ENCODE assay signal across 8 cellular contexts in the genomic region with DNA sequence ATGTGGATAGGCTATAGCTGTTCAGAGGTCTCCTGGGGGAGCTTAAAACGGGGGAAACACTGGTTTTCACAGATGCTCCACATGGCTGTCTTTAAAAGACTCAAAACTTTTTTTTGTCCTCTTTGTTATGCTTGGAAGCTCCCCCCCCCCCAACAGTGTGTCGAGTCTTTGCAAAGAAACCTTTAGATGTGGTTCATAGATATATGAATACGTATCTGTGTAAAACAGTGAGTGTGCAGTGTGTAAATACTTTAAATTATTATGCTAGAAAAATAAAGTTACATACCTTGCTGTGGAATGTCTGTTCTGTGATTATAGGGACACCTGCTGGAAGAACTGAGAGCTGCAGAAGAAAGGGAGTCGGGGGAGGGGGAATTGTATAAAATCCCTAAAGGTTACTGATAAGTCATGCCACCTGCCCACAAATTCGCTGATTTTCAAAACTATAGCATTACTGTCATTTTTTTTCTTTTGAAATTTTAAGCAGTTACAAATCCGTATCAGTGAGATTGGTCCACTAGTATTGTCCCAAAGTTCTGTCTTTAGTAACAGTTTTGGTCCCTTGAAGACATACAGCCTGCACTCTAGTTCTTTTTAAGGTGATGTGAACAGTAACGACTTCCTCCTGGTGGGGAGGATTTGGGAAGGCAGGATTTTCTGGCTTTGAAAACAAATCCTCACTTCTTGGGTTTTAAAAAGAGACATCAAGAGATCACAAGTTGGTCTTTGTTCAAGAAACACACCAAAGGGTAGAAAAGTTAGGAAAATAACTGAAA. TPM values are rescaled to one million over a fixed set of nuclear protein-coding genes. Genes with fewer than 3 reads are reported as not detected.
A peak's percentile ranks its signal among the peaks of the same experiment; 100 is the strongest.
DNase-seq lines count a peak whose midpoint lies in the region; ATAC-seq and TF ChIP-seq lines count a peak whose summit lies in the region.

No MANE protein-coding gene starts in this region.

- no peak overlapping the region for H3K27ac ChIP-seq in HL-60 (replicated peaks)

- TF ChIP-seq CTCF in HL-60 (IDR thresholded peaks at IDR 0.05; ENCODE audit: insufficient read depth, low read length) = peak; percentile 6
- peak; percentile 73 for TF ChIP-seq CTCF in MCF 10A (IDR thresholded peaks at IDR 0.05; ENCODE audit: unreplicated experiment)
- TF ChIP-seq CTCF in kidney epithelial cell (IDR thresholded peaks at IDR 0.05; ENCODE audit: insufficient read depth, low read length, poor library complexity, severe bottlenecking) = peak; percentile 75

- CTCF ChIA-PET in MCF 10A (lab: Yijun Ruan, JAX) = interaction anchor here (0.6 to 7.5 kb wide), 32 partner anchors 10 to 1566 kb away, joined by 3 to 71 read pairs (median 3); partner anchors contain the start of gene RGMB

- DNase-seq in NCI-H1436 (lab: John Stamatoyannopoulos, UW) (peak; percentile 38), NCI-H1436 treated with DMSO at 0.1 percent for 48 hours (lab: John Stamatoyannopoulos, UW) (no peak), HL-60 (ENCODE audit: low read depth in 1 of 2, low spot score in 1 of 2) (peak in 1 of 2 experiments; percentile 6), SKM-1 (lab: John Stamatoyannopoulos, UW; ENCODE audit: unreplicated experiment) (peak; percentile 45), MCF 10A (ENCODE audit: unreplicated experiment) (peak; percentile 74), kidney epithelial cell (ENCODE audit: low read depth) (no peak)
- DNase-seq in stimulated activated CD8-positive, alpha-beta memory T cell treated with anti-CD3 and anti-CD28 coated beads, Interleukin-12 subunit alpha, Interleukin-12 subunit beta, amount 100 ng/mL, for 1 hour (ENCODE audit: low read depth) = peak; percentile 14

- H3K4me3 ChIP-seq in HL-60 (replicated peaks; ENCODE audit: insufficient read depth, low read length) = no peak overlapping the region
- H3K4me3 ChIP-seq in kidney epithelial cell (ENCODE audit: low read depth, low read length) = no peak overlapping the region

- no peaks in the 10 kb centered on the region for H3K27me3 ChIP-seq in HL-60 (ENCODE audit: insufficient read depth, poor library complexity, severe bottlenecking)
- H3K27me3 ChIP-seq in kidney epithelial cell (ENCODE audit: control insufficient read depth, insufficient read depth, low read length) = no peaks in the 10 kb centered on the region

- POLR2A ChIA-PET in MCF 10A (lab: Yijun Ruan, JAX) = interaction anchor here (0.6 to 3.5 kb wide), 7 partner anchors 8 to 1614 kb away, joined by 3 to 14 read pairs (median 3); partner anchors contain the start of gene RGMB

- H3K36me3 ChIP-seq in kidney epithelial cell (ENCODE audit: control insufficient read depth, insufficient read depth, low read length) = no peaks in the 10 kb centered on the region

- no peak overlapping the region for H3K27ac Mint-ChIP-seq in MCF 10A (ENCODE audit: low read depth, unreplicated experiment)

- no peaks in the 10 kb centered on the region for H3K9me3 Mint-ChIP-seq in MCF 10A (ENCODE audit: unreplicated experiment)

- no TSS peak for BruUV-seq in MCF 10A (replicated peaks; lab: Mats Ljungman, UMichigan)

- peak; percentile 80 for ATAC-seq in GM21360 (IDR thresholded peaks at IDR 0.05; ENCODE audit: unreplicated experiment)

- H3K36me3 Mint-ChIP-seq in MCF 10A (ENCODE audit: insufficient read depth, unreplicated experiment) = peaks cover 7% of the 10 kb centered on the region

- intact Hi-C loops in MCF 10A (cut with micrococcal nuclease) = loop anchor here (1.0 to 10.0 kb wide), 2 partner anchors 25 to 268 kb away; no protein-coding TSS in a partner anchor

- H3K27me3 Mint-ChIP-seq in MCF 10A (ENCODE audit: insufficient read depth, unreplicated experiment) = no peaks in the 10 kb centered on the region

- no peaks in the 10 kb centered on the region for H3K4me1 Mint-ChIP-seq in MCF 10A (ENCODE audit: insufficient read depth, unreplicated experiment)

- no peak overlapping the region for H3K4me3 Mint-ChIP-seq in MCF 10A (ENCODE audit: unreplicated experiment)

RNA-seq across cellular contexts. Expression of gene RGMB, which starts 22.9 kb away (rescaled TPM):
- total RNA-seq in MCF 10A (2022) = 17.5 and 20.3 TPM in 2 replicates
- 21.6 and 31.5 TPM in 2 replicates for total RNA-seq in kidney epithelial cell

Comparison
In these comparisons a context has a peak if more than half of its experiments do, and no peak if none do; other contexts are left out.
1. DNase-seq: peak in NCI-H1436 (single experiment), SKM-1 (single experiment), MCF 10A (single experiment) and stimulated activated CD8-positive, alpha-beta memory T cell treated with anti-CD3 and anti-CD28 coated beads, Interleukin-12 subunit alpha, Interleukin-12 subunit beta, amount 100 ng/mL, for 1 hour (single experiment); none in NCI-H1436 treated with DMSO at 0.1 percent for 48 hours (single experiment) and kidney epithelial cell (single experiment).
2. CTCF ChIP-seq: peak in every context shown above with its lines; median percentile 75 in kidney epithelial cell; 73 in MCF 10A; 6 in HL-60.